Comparison of ENCODE assay signal across 9 cellular contexts in genomic region chr3:15982667-15983145, GRCh38.
A peak's percentile ranks its signal among the peaks of the same experiment; 100 is the strongest.
DNase-seq lines count a peak whose midpoint lies in the region; ATAC-seq, FAIRE-seq and TF ChIP-seq lines count a peak whose summit lies in the region.
"Had no signal": no experiment of that assay in that cellular context is flagged by ENCODE, and none has a peak within 500 bp of the region (broad histone marks: within the 10 kb centered on the region; RNA-seq: fewer than 3 reads in every experiment).

No MANE protein-coding gene starts in this region.

- H3K4me3 ChIP-seq in skeletal muscle satellite cell (ENCODE audit: low read length) = peak overlapping the region; percentile 49
- no peak overlapping the region for H3K4me3 ChIP-seq in spleen
- H3K4me3 ChIP-seq in thyroid gland (replicated peaks in 1 of 3) = no peak overlapping the region

- TF ChIP-seq POLR2A in H54 (IDR thresholded peaks at IDR 0.05; ENCODE audit: low read depth, low read length) (no peak), spleen (IDR thresholded peaks at IDR 0.05) (no peak), thyroid gland (IDR thresholded peaks at IDR 0.05) (no peak)

- intact Hi-C loops in spleen (cut with DNase I; ENCODE audit: low total_unique reads) = no loop called here
- intact Hi-C loops in thyroid gland (cut with DNase I) = no loop called here

- 81 to 89% (median 87%) methylated on average over 10 of the region's 10 CpGs for WGBS in spleen, 5 donors
- WGBS in thyroid gland, 2 donors = 82 to 91% methylated on average over 10 of the region's 10 CpGs

- no peaks in the 10 kb centered on the region for H3K27me3 ChIP-seq in skeletal muscle satellite cell (ENCODE audit: control insufficient read depth, insufficient read depth, low read length)
- no peaks in the 10 kb centered on the region for H3K27me3 ChIP-seq in spleen (replicated peaks in 1 of 7)
- H3K27me3 ChIP-seq in thyroid gland = no peaks in the 10 kb centered on the region

- H3K4me1 ChIP-seq in skeletal muscle satellite cell (ENCODE audit: control insufficient read depth, insufficient read depth, low read length) (peaks cover 32% of the 10 kb centered on the region), spleen (no peaks in the 10 kb centered on the region), thyroid gland (no peaks in the 10 kb centered on the region)

- H3K9ac ChIP-seq in skeletal muscle satellite cell (ENCODE audit: low read depth, low read length) = peak overlapping the region; percentile 74

- no peak overlapping the region for H3K27ac ChIP-seq in spleen
- no peak overlapping the region for H3K27ac ChIP-seq in thyroid gland

- peak; percentile 97 for ATAC-seq in SK-N-SH treated with all-trans-retinoic acid at 6 μM for 48 hours

- H3K36me3 ChIP-seq in skeletal muscle satellite cell (ENCODE audit: insufficient read depth, low read length) (no peaks in the 10 kb centered on the region), spleen (no peaks in the 10 kb centered on the region), thyroid gland (no peaks in the 10 kb centered on the region)

- H3K9me3 ChIP-seq in skeletal muscle satellite cell (replicated peaks; ENCODE audit: low read length) (no peaks in the 10 kb centered on the region), spleen (peaks cover 0 to 14% (median under 1%) of the 10 kb centered on the region in 8 donors), thyroid gland (no peaks in the 10 kb centered on the region)

- peak; percentile 74 for DNase-seq in H54 (ENCODE audit: insufficient read length, low spot score)
- DNase-seq in globus pallidus (ENCODE audit: low spot score) = peak; percentile 75
- no peak for DNase-seq in activated T-cell treated with anti-CD3 and anti-CD28 coated beads, Interleukin-2, amount 50 U/mL, for 48 hours
- DNase-seq in spleen = no peak
- DNase-seq in thyroid gland = no peak
- no peak for DNase-seq in NCI-H345 treated with DMSO at 0.1 percent for 48 hours (lab: John Stamatoyannopoulos, UW; ENCODE audit: unreplicated experiment)

- TF ChIP-seq CTCF in spleen (IDR thresholded peaks at IDR 0.05 in 8 of 11, conservative IDR thresholded peaks at IDR 0.05 in 3 of 11) = no peak
- no peak for TF ChIP-seq CTCF in thyroid gland (IDR thresholded peaks at IDR 0.05)

- FAIRE-seq in H54 (lab: Jason Lieb, UNC) = peak; percentile 98
- FAIRE-seq: islet of Langerhans had no signal

- peak overlapping the region; percentile 75 for H3K4me2 ChIP-seq in skeletal muscle satellite cell (ENCODE audit: low read length)

TF ChIP-seq in SK-N-SH treated with all-trans-retinoic acid at 6 μM for 48 hours, 23 proteins besides CTCF, POLR2A, EP300 and RAD21:
- TF ChIP-seq ZC3H10 (CRISPR knock-in tag; IDR thresholded peaks at IDR 0.05) = no peak
- TF ChIP-seq ISL1 (CRISPR knock-in tag; IDR thresholded peaks at IDR 0.05) = peak; percentile 57

Comparison
In these comparisons a context has a peak if more than half of its experiments do, and no peak if none do; other contexts are left out.
1. DNase-seq: peak in H54 (single experiment) and globus pallidus (single experiment); none in activated T-cell treated with anti-CD3 and anti-CD28 coated beads, Interleukin-2, amount 50 U/mL, for 48 hours (0 of 2), spleen (single experiment), thyroid gland (0 of 2) and NCI-H345 treated with DMSO at 0.1 percent for 48 hours (single experiment).